8 cellular contexts compared by ENCODE assay signal in the genomic region with DNA sequence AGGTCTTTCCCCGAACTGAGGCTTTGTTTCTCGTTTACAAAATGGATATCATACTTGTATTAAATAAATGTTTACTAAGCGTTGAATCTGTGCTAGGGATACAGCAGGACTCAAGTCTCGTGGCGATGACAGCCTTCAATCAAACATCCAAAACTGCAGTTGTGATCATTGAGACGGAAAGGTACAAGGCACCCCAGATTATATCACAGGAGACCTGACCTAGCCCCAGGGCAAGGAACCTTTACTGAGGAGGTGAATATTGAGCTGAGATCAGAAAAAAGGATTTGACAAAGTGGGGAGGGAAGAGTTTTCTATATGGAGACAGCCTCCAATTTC. TPM values are rescaled to one million over a fixed set of nuclear protein-coding genes. Genes with fewer than 3 reads are reported as not detected.
DNase-seq lines count a peak whose midpoint lies in the region; ATAC-seq, FAIRE-seq and TF ChIP-seq lines count a peak whose summit lies in the region.

No MANE protein-coding gene starts in this region.

- TF ChIP-seq CTCF in 22Rv1 (IDR thresholded peaks at IDR 0.05) (no peak), mammary epithelial cell (conservative IDR thresholded peaks at IDR 0.05 in 1 of 2, IDR thresholded peaks at IDR 0.05 in 1 of 2; ENCODE audit: extremely low read depth in 1 of 2, insufficient read depth in 1 of 2, low read depth in 1 of 2, low read length in 2 of 2) (no peak), mesothelial cell of epicardium (IDR thresholded peaks at IDR 0.05; ENCODE audit: unreplicated experiment) (no peak)

- peaks cover 55% of the 10 kb centered on the region for H3K79me2 ChIP-seq in mammary epithelial cell (ENCODE audit: insufficient read depth, low read length)

- peaks cover 4% of the 10 kb centered on the region for H3K36me3 ChIP-seq in mammary epithelial cell (ENCODE audit: insufficient read depth, low read length)

- dilution Hi-C loops in mammary epithelial cell (cut with HindIII; ENCODE audit: low sequenced_read_pairs): no loop called here

- H3K27ac ChIP-seq in 22Rv1: peak overlapping the region; percentile 63
- peak overlapping the region; percentile 83 for H3K27ac ChIP-seq in mammary epithelial cell (ENCODE audit: insufficient read depth, low read depth, low read length)

- H3K4me3 ChIP-seq in mammary epithelial cell (replicated peaks in 1 of 3; ENCODE audit: insufficient read depth in 1 of 3, low read depth in 2 of 3, low read length in 3 of 3): peak overlapping the region; percentile 76 to 99 (median 89)

- no peaks in the 10 kb centered on the region for H3K9me3 ChIP-seq in mammary epithelial cell (replicated peaks; ENCODE audit: insufficient read depth, low read length)

- peaks cover 12% of the 10 kb centered on the region for H3K4me1 ChIP-seq in mammary epithelial cell (ENCODE audit: insufficient read depth, low read length)

- peak overlapping the region; percentile 96 for H3K4me3 Mint-ChIP-seq in mesothelial cell of epicardium

- H2AFZ ChIP-seq in mammary epithelial cell (ENCODE audit: low read depth, low read length): peak overlapping the region; percentile 99

- ATAC-seq in GM19452 (IDR thresholded peaks at IDR 0.05; ENCODE audit: unreplicated experiment) (no peak), HG03457 (IDR thresholded peaks at IDR 0.05; ENCODE audit: unreplicated experiment) (no peak)

- peaks cover 16% of the 10 kb centered on the region for H3K4me1 Mint-ChIP-seq in mesothelial cell of epicardium

- in situ Hi-C loops in mammary epithelial cell (cut with MboI; ENCODE audit: low sequenced_read_pairs in 2 of 2): loop anchor here in 1 of 2 donors (25.0 kb wide), 1 partner anchor 651 kb away; a partner anchor contains a TSS

- DNase-seq in HT-29 (ENCODE audit: low spot score) (peak; percentile 18), mammary epithelial cell (no peak), mesothelial cell of epicardium (ENCODE audit: low spot score in 2 of 2, unreplicated experiment in 2 of 2) (no peak), GM19239 (ENCODE audit: insufficient read length, low spot score) (no peak)
- no peak for DNase-seq in stimulated activated CD4-positive, alpha-beta T cell treated with anti-CD3 and anti-CD28 coated beads, Interleukin-4, amount 100 ng/mL, for 4 hours

- H3K9me3 Mint-ChIP-seq in mesothelial cell of epicardium: no peaks in the 10 kb centered on the region

- peak overlapping the region; percentile 98 for H3K9ac ChIP-seq in mammary epithelial cell (ENCODE audit: insufficient read depth, low read length)

- no peaks in the 10 kb centered on the region for H3K27me3 ChIP-seq in mammary epithelial cell (ENCODE audit: insufficient read depth, low read length)

- CTCF ChIA-PET in mammary epithelial cell (lab: Charles Lee; ENCODE audit: low non-redundant PET): no interaction called here

- H3K36me3 Mint-ChIP-seq in mesothelial cell of epicardium: peaks cover 9% of the 10 kb centered on the region

- no peaks in the 10 kb centered on the region for H4K20me1 ChIP-seq in mammary epithelial cell (ENCODE audit: insufficient read depth, low read length)

- no peaks in the 10 kb centered on the region for H3K27me3 Mint-ChIP-seq in mesothelial cell of epicardium (ENCODE audit: low read depth)

- H3K27ac Mint-ChIP-seq in mesothelial cell of epicardium: peak overlapping the region; percentile 98

- no peak for FAIRE-seq in GM19239 (lab: Jason Lieb, UNC)

- whole genome bisulfite sequencing in mammary epithelial cell (ENCODE audit: low coverage, missing lambda C conversion rate): 4% methylated on average over 6 of the region's 6 CpGs

- TSS peak; percentile 61 for BruUV-seq in mammary epithelial cell (replicated peaks; lab: Mats Ljungman, UMichigan)

- H3K4me2 ChIP-seq in mammary epithelial cell (ENCODE audit: insufficient read depth, low read depth, low read length): peak overlapping the region; percentile 95

- intact Hi-C loops in mammary epithelial cell (cut with micrococcal nuclease): no loop called here

RNA-seq across cellular contexts. Expression of a gene that starts 0.5 kb away (rescaled TPM):
- 57.0 and 61.5 TPM in 2 replicates for total RNA-seq in HT-29 (2014; rRNA removed; shearing (Covaris generic))
- total RNA-seq in mammary epithelial cell (10 to 100 TPM; 20.9 to 29.3 TPM), mesothelial cell of epicardium (30.4 to 31.3 TPM (median 30.6 TPM) in 3 replicates)
- polyA plus RNA-seq in mammary epithelial cell: 26.8 TPM
- polyA minus RNA-seq in mammary epithelial cell: 19.4 TPM
